In the genomic region with DNA sequence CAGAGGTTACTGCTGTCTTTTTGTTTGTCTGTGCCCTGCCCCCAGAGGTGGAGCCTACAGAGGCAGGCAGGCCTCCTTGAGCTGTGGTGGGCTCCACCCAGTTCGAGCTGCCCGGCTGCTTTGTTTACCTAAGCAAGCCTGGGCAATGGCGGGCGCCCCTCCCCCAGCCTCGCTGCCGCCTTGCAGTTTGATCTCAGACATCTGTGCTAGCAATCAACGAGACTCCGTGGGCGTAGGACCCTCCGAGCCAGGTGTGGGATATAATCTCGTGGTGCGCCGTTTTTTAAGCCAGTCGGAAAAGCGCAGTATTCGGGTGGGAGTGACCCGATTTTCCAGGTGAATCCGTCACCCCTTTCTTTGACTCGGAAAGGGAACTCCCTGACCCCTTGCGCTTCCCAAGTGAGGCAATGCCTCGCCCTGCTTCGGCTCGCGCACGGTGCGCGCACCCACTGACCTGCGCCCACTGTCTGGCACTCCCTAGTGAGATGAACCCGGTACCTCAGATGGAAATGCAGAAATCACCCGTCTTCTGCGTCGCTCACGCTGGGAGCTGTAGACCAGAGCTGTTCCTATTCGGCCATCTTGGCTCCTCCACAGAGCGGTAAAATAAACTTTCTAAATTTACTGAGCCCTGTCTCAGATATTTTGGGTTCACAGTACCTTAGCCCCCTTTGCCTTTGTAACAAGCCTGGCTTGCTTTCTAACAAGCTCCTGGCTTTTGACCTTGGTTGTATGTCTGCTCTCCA, we compare ENCODE assay signal across 7 cellular contexts.
DNase-seq lines count a peak whose midpoint lies in the region; ATAC-seq and TF ChIP-seq lines count a peak whose summit lies in the region.
"Not testable (repeated sequence)": the region's sequence is repeated elsewhere in the genome, so short reads cannot be mapped to it uniquely, and the experiment has no call there.

No MANE protein-coding gene starts in this region.

- ATAC-seq in GM23338, result peak; percentile 73

- H3K4ac ChIP-seq in mesenchymal stem cell (ENCODE audit: low read depth in 1 of 2, low read length in 2 of 2), result peak overlapping the region; percentile 73 to 81

- peak overlapping the region; percentile 56 for H3K4me3 ChIP-seq in GM23338
- H3K4me3 ChIP-seq in brain microvascular endothelial cell (ENCODE audit: low read depth, low read length), result peak overlapping the region; percentile 9
- H3K4me3 ChIP-seq in hepatocyte, result peak overlapping the region; percentile 57
- H3K4me3 ChIP-seq in mesenchymal stem cell (ENCODE audit: insufficient read depth in 1 of 2, low read depth in 1 of 2, low read length in 2 of 2), result not testable (repeated sequence)

- H4K91ac ChIP-seq in mesenchymal stem cell (ENCODE audit: low read length), result peak overlapping the region; percentile 83

- H3K18ac ChIP-seq in mesenchymal stem cell (ENCODE audit: low read depth in 1 of 2, low read length in 2 of 2), result peak overlapping the region; percentile 46 to 75

- H2BK5ac ChIP-seq in mesenchymal stem cell (ENCODE audit: low read depth, low read length, poor library complexity, severe bottlenecking), result peak overlapping the region; percentile 62

- H3K4me1 ChIP-seq in GM23338 (ENCODE audit: insufficient read depth) (peaks cover 12% of the 10 kb centered on the region), hepatocyte (ENCODE audit: insufficient read depth) (peaks cover 21% of the 10 kb centered on the region)
- not testable (repeated sequence) for H3K4me1 ChIP-seq in mesenchymal stem cell (ENCODE audit: control insufficient read depth, insufficient read depth, low read depth, low read length)

- H3K79me1 ChIP-seq in mesenchymal stem cell (replicated peaks; ENCODE audit: low read length, poor library complexity, severe bottlenecking), result not testable (repeated sequence)

- H3K23ac ChIP-seq in mesenchymal stem cell (ENCODE audit: low read length in 2 of 2), result not testable (repeated sequence)

- H4K8ac ChIP-seq in mesenchymal stem cell (ENCODE audit: low read length), result peak overlapping the region; percentile 80

- not testable (repeated sequence) for H3K9me2 ChIP-seq in GM23338 (ENCODE audit: insufficient read depth); hepatocyte (replicated peaks; ENCODE audit: insufficient read depth)

- not testable (repeated sequence) for H3K9ac ChIP-seq in mesenchymal stem cell (ENCODE audit: low read length)

- H3K27ac ChIP-seq in GM23338 (ENCODE audit: low read depth), result peak overlapping the region; percentile 82; the same call in 1 of the 2 replicates
- H3K27ac ChIP-seq in brain microvascular endothelial cell, result not testable (repeated sequence)
- peak overlapping the region; percentile 91 for H3K27ac ChIP-seq in hepatocyte
- H3K27ac ChIP-seq in mesenchymal stem cell (ENCODE audit: low read length, poor library complexity, severe bottlenecking), result peak overlapping the region; percentile 12

- H3K4me1 Mint-ChIP-seq in GM23338 (peaks cover 28% of the 10 kb centered on the region), neural crest cell (peaks cover 23% of the 10 kb centered on the region)
- H3K4me1 Mint-ChIP-seq in T-helper 2 cell treated with Interferon-gamma antibody and Interleukin-4, amounts not matched to agents 5 μg/mL and 100 μg/mL, for 36 hours (ENCODE audit: low read depth), result not testable (repeated sequence)

- H3K36me3 Mint-ChIP-seq in GM23338 (ENCODE audit: low read depth) (peaks cover 19% of the 10 kb centered on the region; the same call in 2 of the 3 replicates), neural crest cell (ENCODE audit: low read depth) (peaks cover 15% of the 10 kb centered on the region)
- not testable (repeated sequence) for H3K36me3 Mint-ChIP-seq in T-helper 2 cell treated with Interferon-gamma antibody and Interleukin-4, amounts not matched to agents 5 μg/mL and 100 μg/mL, for 36 hours (ENCODE audit: low read depth)

- H3K9me3 ChIP-seq in hepatocyte (ENCODE audit: low read depth); mesenchymal stem cell (ENCODE audit: control insufficient read depth, low read length): not testable (repeated sequence)

- 17% methylated on average over 22 of the region's 35 CpGs for WGBS in hepatocyte (ENCODE audit: low lambda C conversion rate, missing lambda C conversion rate)
- 24% methylated on average over 24 of the region's 35 CpGs for WGBS in mesenchymal stem cell

- H3K4me3 Mint-ChIP-seq in GM23338, result peak overlapping the region; percentile 79
- peak overlapping the region; percentile 64 for H3K4me3 Mint-ChIP-seq in T-helper 2 cell treated with Interferon-gamma antibody and Interleukin-4, amounts not matched to agents 5 μg/mL and 100 μg/mL, for 36 hours
- H3K4me3 Mint-ChIP-seq in neural crest cell, result peak overlapping the region; percentile 93

- H4K20me1 ChIP-seq in GM23338 (replicated peaks; ENCODE audit: insufficient read depth); hepatocyte (ENCODE audit: insufficient read depth, poor library complexity, severe bottlenecking): not testable (repeated sequence)

- H3K27ac Mint-ChIP-seq in GM23338, result peak overlapping the region; percentile 93
- peak overlapping the region; percentile 31 for H3K27ac Mint-ChIP-seq in T-helper 2 cell treated with Interferon-gamma antibody and Interleukin-4, amounts not matched to agents 5 μg/mL and 100 μg/mL, for 36 hours
- peak overlapping the region; percentile 99 for H3K27ac Mint-ChIP-seq in neural crest cell (ENCODE audit: unreplicated experiment)

- not testable (repeated sequence) for H2BK15ac ChIP-seq in mesenchymal stem cell (ENCODE audit: low read depth, poor library complexity, severe bottlenecking)

- H3K27me3 Mint-ChIP-seq in GM23338 (ENCODE audit: insufficient read depth, low read depth, poor library complexity), result peaks cover 36% of the 10 kb centered on the region
- not testable (repeated sequence) for H3K27me3 Mint-ChIP-seq in T-helper 2 cell treated with Interferon-gamma antibody and Interleukin-4, amounts not matched to agents 5 μg/mL and 100 μg/mL, for 36 hours (ENCODE audit: low read depth); neural crest cell (ENCODE audit: low read depth)

- H2AK5ac ChIP-seq in mesenchymal stem cell (ENCODE audit: low read length, severe bottlenecking), result peak overlapping the region; percentile 54

- in situ Hi-C loops in brain microvascular endothelial cell (cut with HindIII; ENCODE audit: low pct_ligation_motif_present, low sequenced_read_pairs), result not testable (repeated sequence)

- peak overlapping the region; percentile 84 for H3K4me2 ChIP-seq in GM23338
- peak overlapping the region; percentile 81 for H3K4me2 ChIP-seq in hepatocyte
- H3K4me2 ChIP-seq in mesenchymal stem cell (ENCODE audit: low read length, poor library complexity, severe bottlenecking), result not testable (repeated sequence)

- not testable (repeated sequence) for H3K36me3 ChIP-seq in GM23338 (ENCODE audit: insufficient read depth); brain microvascular endothelial cell (replicated peaks); hepatocyte (replicated peaks; ENCODE audit: insufficient read depth, low read depth); mesenchymal stem cell (ENCODE audit: control insufficient read depth in 1 of 2, insufficient read depth in 2 of 2, low read depth in 1 of 2, low read length in 2 of 2)

- H3K9me3 Mint-ChIP-seq in GM23338, result peaks cover 27% of the 10 kb centered on the region; the same call in 2 of the 3 replicates
- not testable (repeated sequence) for H3K9me3 Mint-ChIP-seq in T-helper 2 cell treated with Interferon-gamma antibody and Interleukin-4, amounts not matched to agents 5 μg/mL and 100 μg/mL, for 36 hours; neural crest cell

- peak overlapping the region in 1 of 2 experiments; percentile 19 for H3K14ac ChIP-seq in mesenchymal stem cell (ENCODE audit: low read length in 2 of 2)

- DNase-seq in GM23338 (ENCODE audit: low spot score); T-helper 2 cell treated with Interferon-gamma antibody and Interleukin-4, amounts not matched to agents 5 μg/mL and 100 μg/mL, for 36 hours (ENCODE audit: low spot score); brain microvascular endothelial cell; hepatocyte (ENCODE audit: low spot score); mesenchymal stem cell: not testable (repeated sequence)
- DNase-seq in NCI-H526 treated with DMSO at 0.1 percent for 48 hours (lab: John Stamatoyannopoulos, UW) (peak; percentile 5), neural crest cell (ENCODE audit: low read depth, low spot score) (peak; percentile 28)

- H2BK12ac ChIP-seq in mesenchymal stem cell (ENCODE audit: low read length in 2 of 2), result peak overlapping the region in 1 of 2 experiments; percentile 66

- peaks cover 19% of the 10 kb centered on the region for H3K27me3 ChIP-seq in GM23338 (ENCODE audit: insufficient read depth)
- not testable (repeated sequence) for H3K27me3 ChIP-seq in brain microvascular endothelial cell (replicated peaks); hepatocyte; mesenchymal stem cell (ENCODE audit: control insufficient read depth in 1 of 2, insufficient read depth in 1 of 2, low read length in 2 of 2)

- H2AFZ ChIP-seq in GM23338 (0 out of 2 replicates have a peak overlapping the region, but pooled peaks have one; percentile 29), hepatocyte (peak overlapping the region; percentile 95)
- H2AFZ ChIP-seq in mesenchymal stem cell (ENCODE audit: low read depth, low read length), result not testable (repeated sequence)

- peak overlapping the region; percentile 49 for H2BK120ac ChIP-seq in mesenchymal stem cell (ENCODE audit: low read depth, low read length)

- not testable (repeated sequence) for H3F3A ChIP-seq in GM23338 (replicated peaks; ENCODE audit: low read depth)

- H3K79me2 ChIP-seq in GM23338 (replicated peaks; ENCODE audit: insufficient read depth); hepatocyte: not testable (repeated sequence)

- not testable (repeated sequence) for TF ChIP-seq CTCF in GM23338 (conservative IDR thresholded peaks at IDR 0.05; ENCODE audit: low read depth in 2 of 2); brain microvascular endothelial cell (IDR thresholded peaks at IDR 0.05; ENCODE audit: low read depth, low read length, missing control alignments); hepatocyte (IDR thresholded peaks at IDR 0.05; ENCODE audit: poor library complexity); neural crest cell (conservative IDR thresholded peaks at IDR 0.05)

TF ChIP-seq in GM23338, 12 proteins besides CTCF, POLR2A, EP300 and RAD21:
- TF ChIP-seq POLR2AphosphoS5 (IDR thresholded peaks at IDR 0.05; ENCODE audit: low read depth), result peak; percentile 22; the same call in 1 of the 2 replicates

Comparison
In these comparisons a context has a peak if more than half of its experiments do, and no peak if none do; other contexts are left out.
1. H3K27ac Mint-ChIP-seq: peak in every context shown above with its lines; median percentile 99 in neural crest cell; 93 in GM23338; 31 in T-helper 2 cell treated with Interferon-gamma antibody and Interleukin-4, amounts not matched to agents 5 μg/mL and 100 μg/mL, for 36 hours.